Comparison of ENCODE assay signal across 9 cellular contexts in genomic region chr17:72588961-72589360, GRCh38.
A peak's percentile ranks its signal among the peaks of the same experiment; 100 is the strongest.
DNase-seq lines count a peak whose midpoint lies in the region; ATAC-seq and TF ChIP-seq lines count a peak whose summit lies in the region.
"Had no signal": no experiment of that assay in that cellular context is flagged by ENCODE, and none has a peak within 500 bp of the region (broad histone marks: within the 10 kb centered on the region; RNA-seq: fewer than 3 reads in every experiment).

No MANE protein-coding gene starts in this region.

- H3K9me3 Mint-ChIP-seq in activated CD4-positive, alpha-beta memory T cell treated with anti-CD3 and anti-CD28 coated beads, Interleukin-2, amount 10 ng/mL, durations not matched to agents 7 days and 5 days = no peaks in the 10 kb centered on the region
- H3K9me3 Mint-ChIP-seq in activated T-helper 1 cell treated with anti-CD3 and anti-CD28 coated beads, Interleukin-12 subunit alpha, Interleukin-12 subunit beta, Interleukin-2, Interleukin-4 antibody, amounts not matched to agents 30 ng/mL and 10 ng/mL and 1 ng/mL, durations not matched to agents 14 hours and 24 hours and 36 hours = no peaks in the 10 kb centered on the region
- H3K9me3 Mint-ChIP-seq in stimulated activated naive B cell treated with anti-CD40 and anti-IgM and Interleukin-4, amounts not matched to agents 10 μg/mL and 1 μg/mL and 100 μg/mL, for 72 hours = no peaks in the 10 kb centered on the region

- H3K36me3 Mint-ChIP-seq in activated CD4-positive, alpha-beta memory T cell treated with anti-CD3 and anti-CD28 coated beads, Interleukin-2, amount 10 ng/mL, durations not matched to agents 7 days and 5 days (ENCODE audit: low read depth) = peaks cover 9% of the 10 kb centered on the region
- H3K36me3 Mint-ChIP-seq in activated T-helper 1 cell treated with anti-CD3 and anti-CD28 coated beads, Interleukin-12 subunit alpha, Interleukin-12 subunit beta, Interleukin-2, Interleukin-4 antibody, amounts not matched to agents 30 ng/mL and 10 ng/mL and 1 ng/mL, durations not matched to agents 14 hours and 24 hours and 36 hours (ENCODE audit: low read depth) = no peaks in the 10 kb centered on the region
- no peaks in the 10 kb centered on the region for H3K36me3 Mint-ChIP-seq in stimulated activated naive B cell treated with anti-CD40 and anti-IgM and Interleukin-4, amounts not matched to agents 10 μg/mL and 1 μg/mL and 100 μg/mL, for 72 hours

- peaks cover 0 to 12% of the 10 kb centered on the region in 2 donors for H3K4me1 ChIP-seq in lung (ENCODE audit: control insufficient read depth in 2 of 2, insufficient read depth in 2 of 2, low read length in 2 of 2)
- H3K4me1 ChIP-seq: parathyroid adenoma had no signal

- ATAC-seq in lung (ENCODE audit: insufficient read depth, low FRiP score) (no peak), GM21367 (IDR thresholded peaks at IDR 0.05; ENCODE audit: unreplicated experiment) (no peak)
- ATAC-seq in stimulated activated naive B cell treated with anti-CD40 and anti-IgM and Interleukin-4, amounts not matched to agents 10 μg/mL and 1 μg/mL and 100 μg/mL, for 72 hours (replicated peaks) = no peak

- intact Hi-C loops in activated T-helper 1 cell treated with anti-CD3 and anti-CD28 coated beads, Interleukin-12 subunit alpha, Interleukin-12 subunit beta, Interleukin-2, Interleukin-4 antibody, amounts not matched to agents 30 ng/mL and 10 ng/mL and 1 ng/mL, durations not matched to agents 14 hours and 24 hours and 36 hours (cut with micrococcal nuclease) = no loop called here

- H3K27me3 Mint-ChIP-seq in activated CD4-positive, alpha-beta memory T cell treated with anti-CD3 and anti-CD28 coated beads, Interleukin-2, amount 10 ng/mL, durations not matched to agents 7 days and 5 days = peaks cover 24% of the 10 kb centered on the region
- peaks cover 37% of the 10 kb centered on the region for H3K27me3 Mint-ChIP-seq in activated T-helper 1 cell treated with anti-CD3 and anti-CD28 coated beads, Interleukin-12 subunit alpha, Interleukin-12 subunit beta, Interleukin-2, Interleukin-4 antibody, amounts not matched to agents 30 ng/mL and 10 ng/mL and 1 ng/mL, durations not matched to agents 14 hours and 24 hours and 36 hours (ENCODE audit: insufficient read depth)
- peaks cover 49 to 52% of the 10 kb centered on the region in 2 donors for H3K27me3 Mint-ChIP-seq in stimulated activated naive B cell treated with anti-CD40 and anti-IgM and Interleukin-4, amounts not matched to agents 10 μg/mL and 1 μg/mL and 100 μg/mL, for 72 hours

- CTCF ChIA-PET in activated CD4-positive, alpha-beta memory T cell treated with anti-CD3 and anti-CD28 coated beads, Interleukin-2, amount 10 ng/mL, durations not matched to agents 7 days and 5 days (lab: Charles Lee) = interaction anchor here (0.6 to 3.6 kb wide), 4 partner anchors 29 to 137 kb away, joined by 3 to 36 read pairs (median 11); no protein-coding TSS in a partner anchor

- H3K4me3 ChIP-seq in lung = no peak overlapping the region

- H3K27me3 ChIP-seq in lung (ENCODE audit: control insufficient read depth, insufficient read depth) = peaks cover 2% of the 10 kb centered on the region

- H3K4me1 Mint-ChIP-seq in activated CD4-positive, alpha-beta memory T cell treated with anti-CD3 and anti-CD28 coated beads, Interleukin-2, amount 10 ng/mL, durations not matched to agents 7 days and 5 days = peaks cover 49% of the 10 kb centered on the region
- H3K4me1 Mint-ChIP-seq in activated T-helper 1 cell treated with anti-CD3 and anti-CD28 coated beads, Interleukin-12 subunit alpha, Interleukin-12 subunit beta, Interleukin-2, Interleukin-4 antibody, amounts not matched to agents 30 ng/mL and 10 ng/mL and 1 ng/mL, durations not matched to agents 14 hours and 24 hours and 36 hours (ENCODE audit: low read depth) = peaks cover 45% of the 10 kb centered on the region
- peaks cover 13 to 19% of the 10 kb centered on the region in 2 donors for H3K4me1 Mint-ChIP-seq in stimulated activated naive B cell treated with anti-CD40 and anti-IgM and Interleukin-4, amounts not matched to agents 10 μg/mL and 1 μg/mL and 100 μg/mL, for 72 hours

- peak overlapping the region; percentile 52 for H3K4me3 Mint-ChIP-seq in activated CD4-positive, alpha-beta memory T cell treated with anti-CD3 and anti-CD28 coated beads, Interleukin-2, amount 10 ng/mL, durations not matched to agents 7 days and 5 days
- no peak overlapping the region for H3K4me3 Mint-ChIP-seq in activated T-helper 1 cell treated with anti-CD3 and anti-CD28 coated beads, Interleukin-12 subunit alpha, Interleukin-12 subunit beta, Interleukin-2, Interleukin-4 antibody, amounts not matched to agents 30 ng/mL and 10 ng/mL and 1 ng/mL, durations not matched to agents 14 hours and 24 hours and 36 hours
- no peak overlapping the region for H3K4me3 Mint-ChIP-seq in stimulated activated naive B cell treated with anti-CD40 and anti-IgM and Interleukin-4, amounts not matched to agents 10 μg/mL and 1 μg/mL and 100 μg/mL, for 72 hours

- peaks cover 0 to 2% of the 10 kb centered on the region in 2 donors for H3K9me3 ChIP-seq in lung (ENCODE audit: control insufficient read depth in 2 of 2, insufficient read depth in 1 of 2, low read length in 1 of 2)

- H3K27ac Mint-ChIP-seq in activated CD4-positive, alpha-beta memory T cell treated with anti-CD3 and anti-CD28 coated beads, Interleukin-2, amount 10 ng/mL, durations not matched to agents 7 days and 5 days = peak overlapping the region; percentile 84
- no peak overlapping the region for H3K27ac Mint-ChIP-seq in activated T-helper 1 cell treated with anti-CD3 and anti-CD28 coated beads, Interleukin-12 subunit alpha, Interleukin-12 subunit beta, Interleukin-2, Interleukin-4 antibody, amounts not matched to agents 30 ng/mL and 10 ng/mL and 1 ng/mL, durations not matched to agents 14 hours and 24 hours and 36 hours
- no peak overlapping the region for H3K27ac Mint-ChIP-seq in stimulated activated naive B cell treated with anti-CD40 and anti-IgM and Interleukin-4, amounts not matched to agents 10 μg/mL and 1 μg/mL and 100 μg/mL, for 72 hours

- no peak for TF ChIP-seq CTCF in lung (IDR thresholded peaks at IDR 0.05; ENCODE audit: control extremely low read depth, extremely low read depth)

- DNase-seq in COLO668 (lab: John Stamatoyannopoulos, UW; ENCODE audit: unreplicated experiment) (peak; percentile 89), NCI-H1694 (lab: John Stamatoyannopoulos, UW) (peak; percentile 64), lung (ENCODE audit: low spot score) (peak; percentile 71)
- peak; percentile 53 for DNase-seq in activated CD4-positive, alpha-beta memory T cell treated with anti-CD3 and anti-CD28 coated beads, Interleukin-2, amount 10 ng/mL, durations not matched to agents 7 days and 5 days
- no peak for DNase-seq in activated T-helper 1 cell treated with anti-CD3 and anti-CD28 coated beads, Interleukin-12 subunit alpha, Interleukin-12 subunit beta, Interleukin-2, Interleukin-4 antibody, amounts not matched to agents 30 ng/mL and 10 ng/mL and 1 ng/mL, durations not matched to agents 14 hours and 24 hours and 36 hours (ENCODE audit: low spot score)
- no peak for DNase-seq in stimulated activated naive B cell treated with anti-CD40 and anti-IgM and Interleukin-4, amounts not matched to agents 10 μg/mL and 1 μg/mL and 100 μg/mL, for 72 hours
- DNase-seq in NK-92 treated with Interleukin-12 subunit alpha and Interleukin-12 subunit beta, amount 100 ng/mL, for 24 hours (lab: John Stamatoyannopoulos, UW) = no peak

- 46 to 78% methylated on average over 11 of the region's 11 CpGs for WGBS in lung, 2 donors

- H3K27ac ChIP-seq in lung (ENCODE audit: low read depth in 1 of 2, low read length in 1 of 2) = peak overlapping the region in 1 of 2 donors; percentile 89
- H3K27ac ChIP-seq: parathyroid adenoma had no signal

- POLR2A ChIA-PET in activated CD4-positive, alpha-beta memory T cell treated with anti-CD3 and anti-CD28 coated beads, Interleukin-2, amount 10 ng/mL, durations not matched to agents 7 days and 5 days (lab: Charles Lee) = interaction anchor here (0.6 to 2.4 kb wide), 7 partner anchors 29 to 643 kb away, joined by 3 to 13 read pairs (median 4); a partner anchor contains a TSS

- H3K36me3 ChIP-seq in lung (ENCODE audit: control insufficient read depth in 2 of 2, insufficient read depth in 2 of 2, low read length in 2 of 2) = no peaks in the 10 kb centered on the region

Comparison
In these comparisons a context has a peak if more than half of its experiments do, and no peak if none do; other contexts are left out.
1. DNase-seq: peak in COLO668 (single experiment), NCI-H1694 (single experiment), activated CD4-positive, alpha-beta memory T cell treated with anti-CD3 and anti-CD28 coated beads, Interleukin-2, amount 10 ng/mL, durations not matched to agents 7 days and 5 days (single experiment) and lung (single experiment); none in activated T-helper 1 cell treated with anti-CD3 and anti-CD28 coated beads, Interleukin-12 subunit alpha, Interleukin-12 subunit beta, Interleukin-2, Interleukin-4 antibody, amounts not matched to agents 30 ng/mL and 10 ng/mL and 1 ng/mL, durations not matched to agents 14 hours and 24 hours and 36 hours (single experiment), stimulated activated naive B cell treated with anti-CD40 and anti-IgM and Interleukin-4, amounts not matched to agents 10 μg/mL and 1 μg/mL and 100 μg/mL, for 72 hours (single experiment) and NK-92 treated with Interleukin-12 subunit alpha and Interleukin-12 subunit beta, amount 100 ng/mL, for 24 hours (single experiment).